ENCODE assay signal across 1 cellular context in genomic region chr20:17955302-17955701, GRCh38.
TF ChIP-seq lines count a peak whose summit lies in the region.

No MANE protein-coding gene starts in this region.

TF ChIP-seq in GM12878, 131 proteins besides CTCF, POLR2A, EP300 and RAD21:
- TF ChIP-seq SREBF1 (IDR thresholded peaks at IDR 0.05; ENCODE audit: low read length) (no peak), SMAD1 (IDR thresholded peaks at IDR 0.05; ENCODE audit: low read depth, partially characterized antibody) (no peak), IKZF2 (IDR thresholded peaks at IDR 0.05) (no peak), ZBTB40 (IDR thresholded peaks at IDR 0.05; ENCODE audit: borderline replicate concordance) (no peak), USF2 (IDR thresholded peaks at IDR 0.05; ENCODE audit: borderline replicate concordance, low read depth, low read length) (no peak), POLR2AphosphoS2 (IDR thresholded peaks at IDR 0.05; ENCODE audit: low read depth, low read length) (no peak), NFXL1 (IDR thresholded peaks at IDR 0.05; ENCODE audit: borderline replicate concordance) (no peak), RB1 (IDR thresholded peaks at IDR 0.05; ENCODE audit: borderline replicate concordance) (no peak)
